28 cellular contexts compared by ENCODE assay signal in genomic region chr19:541699-542098, GRCh38. TPM values are rescaled to one million over a fixed set of nuclear protein-coding genes. Genes with fewer than 3 reads are reported as not detected.
"Had no signal": no experiment of that assay in that cellular context is flagged by ENCODE, and none has a peak within 500 bp of the region (broad histone marks: within the 10 kb centered on the region; RNA-seq: fewer than 3 reads in every experiment).

No MANE protein-coding gene starts in this region.

- H3K4me3 ChIP-seq: SJSA1 had no signal

- FAIRE-seq: RCC 7860, TTC549 had no signal

- H3K4me1 ChIP-seq: SJSA1 had no signal

- H3K9ac ChIP-seq: SK-N-SH had no signal

- ATAC-seq: activated CD8-positive, alpha-beta T cell treated with anti-CD3 and anti-CD28 coated beads for 36 hours; activated T-cell treated with anti-CD3 and anti-CD28 coated beads, Interleukin-2, amount 50 U/mL, for 72 hours; activated T-helper 17 cell treated with anti-CD3 and anti-CD28 coated beads, Interleukin-2, amount 50 U/mL, for 72 hours had no signal

- H3K27ac ChIP-seq: SJSA1 had no signal

- H3K27me3 ChIP-seq: SJSA1 had no signal

- H3K9me3 ChIP-seq: SJSA1, SK-N-SH had no signal

- DNase-seq: activated CD4-positive, alpha-beta T cell treated with anti-CD3 and anti-CD28 coated beads, Interleukin-2, amount 10 ng/mL, durations not matched to agents 24 days and 14 days; activated CD4-positive, alpha-beta T cell treated with anti-CD3 and anti-CD28 coated beads, Interleukin-2, amount 50 U/mL, for 4 hours; activated CD8-positive, alpha-beta T cell treated with anti-CD3 and anti-CD28 coated beads for 36 hours; activated effector memory CD4-positive, alpha-beta T cell treated with anti-CD3 and anti-CD28 coated beads, Interleukin-2, amount 50 U/mL, for 16 hours; activated naive CD4-positive, alpha-beta T cell; activated naive CD4-positive, alpha-beta T cell treated with anti-CD3 and anti-CD28 coated beads, Interleukin-2, amount 50 U/mL, for 16 hours; activated naive CD8-positive, alpha-beta T cell treated with anti-CD3 and anti-CD28 coated beads for 36 hours; activated T-cell treated with anti-CD3 and anti-CD28 coated beads, Interleukin-2, amount 50 U/mL, for 1 hour; activated T-cell treated with anti-CD3 and anti-CD28 coated beads, Interleukin-2, amount 50 U/mL, for 72 hours; amniotic stem cell; Karpas-422; KBM-7; NCI-H1105; NCI-H1417 treated with DMSO at 0.1 percent for 48 hours; NCI-H1930; NCI-H2081 treated with DMSO at 0.1 percent for 48 hours; NCI-H226; NCI-H446 treated with DMSO at 0.1 percent for 48 hours; NCI-H524; NCI-H69; NCI-H82; SHP77 treated with DMSO at 0.1 percent for 48 hours; SK-N-SH had no signal

RNA-seq across cellular contexts. Expression of gene GZMM, which starts 2.2 kb away (rescaled TPM):
- total RNA-seq: MCF 10A, SJSA1 had no signal
- polyA plus RNA-seq: SK-N-SH had no signal

RNA-seq across cellular contexts. Expression of gene MADCAM1, which starts 45.4 kb away (rescaled TPM):
- total RNA-seq: SJSA1 had no signal
